Comparison of ENCODE assay signal across 9 cellular contexts in the genomic region with DNA sequence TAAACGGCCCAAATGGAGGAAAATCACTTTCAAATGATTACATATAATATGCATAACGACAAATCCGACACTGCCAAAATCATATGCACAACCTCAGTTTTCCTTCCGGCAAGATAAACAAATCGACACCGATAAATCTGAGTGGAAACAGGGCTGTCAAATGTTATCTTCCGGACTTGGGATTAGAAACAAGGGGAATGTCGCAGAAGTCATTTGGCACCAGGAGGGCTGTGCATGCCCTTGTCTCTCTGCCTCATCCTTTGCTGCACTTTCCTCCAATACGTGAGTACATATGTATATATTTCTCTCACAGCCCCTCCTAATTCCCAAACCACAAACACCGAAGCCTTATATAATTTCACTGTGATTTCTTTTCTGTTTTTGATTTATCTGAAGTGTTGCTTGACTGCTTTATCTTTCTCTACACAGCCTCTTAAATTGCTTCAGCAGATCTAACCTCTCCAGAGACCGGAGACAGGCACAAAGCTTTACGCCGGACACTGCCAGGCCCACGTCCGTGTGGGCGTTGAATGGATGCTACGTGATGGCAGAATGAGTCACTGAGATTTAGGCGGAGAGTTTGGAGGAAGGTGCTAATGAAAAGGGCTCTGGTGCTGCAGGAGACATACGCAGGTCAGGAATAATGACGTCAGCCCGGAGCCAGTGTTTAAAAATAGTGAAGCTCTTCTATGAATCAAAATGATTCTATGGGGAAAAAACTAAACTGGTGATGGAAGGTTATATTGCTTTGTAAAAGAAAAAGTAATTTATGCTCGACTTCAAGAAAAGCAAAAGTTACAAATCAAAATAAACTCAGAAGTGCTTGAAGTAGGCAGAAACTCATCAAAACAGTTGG. TPM values are rescaled to one million over a fixed set of nuclear protein-coding genes. Genes with fewer than 3 reads are reported as not detected.
A peak's percentile ranks its signal among the peaks of the same experiment; 100 is the strongest.
DNase-seq lines count a peak whose midpoint lies in the region; ATAC-seq and TF ChIP-seq lines count a peak whose summit lies in the region.
"Had no signal": no experiment of that assay in that cellular context is flagged by ENCODE, and none has a peak within 500 bp of the region (broad histone marks: within the 10 kb centered on the region; RNA-seq: fewer than 3 reads in every experiment).

No MANE protein-coding gene starts in this region.

- H3K4me1 Mint-ChIP-seq in CD4-positive, alpha-beta memory T cell, result no peaks in the 10 kb centered on the region

- no peak for TF ChIP-seq EP300 in gastroesophageal sphincter (IDR thresholded peaks at IDR 0.05)

- no peaks in the 10 kb centered on the region for H3K36me3 ChIP-seq in gastroesophageal sphincter
- no peaks in the 10 kb centered on the region for H3K36me3 ChIP-seq in gastrocnemius medialis
- H3K36me3 ChIP-seq in CD4-positive, alpha-beta memory T cell (ENCODE audit: insufficient read depth, low read length), result no peaks in the 10 kb centered on the region

- no peak overlapping the region for H3K4me3 Mint-ChIP-seq in CD4-positive, alpha-beta memory T cell

- H3K27me3 Mint-ChIP-seq in CD4-positive, alpha-beta memory T cell, result peaks cover 4 to 23% of the 10 kb centered on the region in 2 donors

- TF ChIP-seq POLR2A in gastroesophageal sphincter (IDR thresholded peaks at IDR 0.05) (no peak), gastrocnemius medialis (IDR thresholded peaks at IDR 0.05) (no peak)

- H3K27ac Mint-ChIP-seq in CD4-positive, alpha-beta memory T cell, result no peak overlapping the region

- intact Hi-C loops in gastrocnemius medialis (cut with DNase I; ENCODE audit: low total_unique reads), result no loop called here
- intact Hi-C loops in CD4-positive, alpha-beta memory T cell (cut with micrococcal nuclease), result no loop called here

- no peaks in the 10 kb centered on the region for H3K9me3 Mint-ChIP-seq in CD4-positive, alpha-beta memory T cell

- TF ChIP-seq CTCF in gastroesophageal sphincter (IDR thresholded peaks at IDR 0.05) (no peak), gastrocnemius medialis (IDR thresholded peaks at IDR 0.05 in 4 of 5, conservative IDR thresholded peaks at IDR 0.05 in 1 of 5) (no peak)

- H3K4me1 ChIP-seq in gastroesophageal sphincter (peaks cover 0 to 13% (median 4%) of the 10 kb centered on the region in 3 donors), gastrocnemius medialis (no peaks in the 10 kb centered on the region)
- no peaks in the 10 kb centered on the region for H3K4me1 ChIP-seq in CD4-positive, alpha-beta memory T cell (ENCODE audit: insufficient read depth, low read length)

- 24 to 29% methylated on average over 19 to 21 of the region's 22 CpGs for WGBS in gastroesophageal sphincter (ENCODE audit: low coverage in 1 of 2), 2 donors

- DNase-seq in HEK293T (ENCODE audit: extremely low spot score) (peak; percentile 39), SK-MEL-5 (ENCODE audit: low read depth, low spot score) (peak; percentile 82), gastrocnemius medialis (no peak), NCI-H510A (lab: John Stamatoyannopoulos, UW) (no peak)
- no peak for DNase-seq in CD4-positive, alpha-beta memory T cell
- DNase-seq: RPMI8226 had no signal

- H3K9me3 ChIP-seq in gastroesophageal sphincter (no peaks in the 10 kb centered on the region), gastrocnemius medialis (no peaks in the 10 kb centered on the region)
- no peaks in the 10 kb centered on the region for H3K9me3 ChIP-seq in CD4-positive, alpha-beta memory T cell (ENCODE audit: control insufficient read depth in 1 of 2, low read length in 2 of 2)

- H3K27me3 ChIP-seq in gastroesophageal sphincter (no peaks in the 10 kb centered on the region), gastrocnemius medialis (no peaks in the 10 kb centered on the region)
- H3K27me3 ChIP-seq in CD4-positive, alpha-beta memory T cell (ENCODE audit: insufficient read depth, low read length), result no peaks in the 10 kb centered on the region

- POLR2A ChIA-PET in HEK293T (lab: Yijun Ruan, JAX), result interaction anchor here (2.3 kb wide), 1 partner anchor 32 kb away, joined by 7 read pairs; a partner anchor contains a TSS
- POLR2A ChIA-PET in CD4-positive, alpha-beta memory T cell (lab: Charles Lee; ENCODE audit: partially characterized antibody), result no interaction called here

- H3K27ac ChIP-seq in gastroesophageal sphincter (peak overlapping the region in 3 of 4 donors; percentile 29 to 66 (median 33)), gastrocnemius medialis (peak overlapping the region in 3 of 4 donors; percentile 18 to 36 (median 32))
- H3K27ac ChIP-seq in CD4-positive, alpha-beta memory T cell (ENCODE audit: low read depth, low read length), result no peak overlapping the region

- in situ Hi-C loops in SK-MEL-5 (cut with HindIII; ENCODE audit: low pct_unique_long_range_greater_than_20kb, low sequenced_read_pairs) (no loop called here), gastrocnemius medialis (cut with MboI; ENCODE audit: low sequenced_read_pairs in 4 of 4) (loop anchor here in 1 of 4 donors (25.0 kb wide), 1 partner anchor 349 kb away; no protein-coding TSS in a partner anchor)

- CTCF ChIA-PET in HEK293T (lab: Yijun Ruan, JAX), result interaction anchor here (0.6 kb wide), 1 partner anchor 290 kb away, joined by 3 read pairs; no protein-coding TSS in a partner anchor
- CTCF ChIA-PET in CD4-positive, alpha-beta memory T cell (lab: Charles Lee; ENCODE audit: partially characterized antibody), result no interaction called here

- ATAC-seq in gastroesophageal sphincter, result peak; percentile 89
- ATAC-seq in gastrocnemius medialis, result peak; percentile 33 to 39
- ATAC-seq in GM21717 (IDR thresholded peaks at IDR 0.05; ENCODE audit: unreplicated experiment), result no peak
- no peak for ATAC-seq in HG02588 (IDR thresholded peaks at IDR 0.05; ENCODE audit: unreplicated experiment)

- no peaks in the 10 kb centered on the region for H3K36me3 Mint-ChIP-seq in CD4-positive, alpha-beta memory T cell

- H3K4me3 ChIP-seq in gastroesophageal sphincter (no peak overlapping the region), gastrocnemius medialis (peak overlapping the region in 1 of 4 donors; percentile 10)
- H3K4me3 ChIP-seq in CD4-positive, alpha-beta memory T cell (ENCODE audit: low read length in 2 of 2), result no peak overlapping the region

TF ChIP-seq in HEK293T, 16 proteins besides CTCF, POLR2A, EP300 and RAD21:
- TF ChIP-seq, protein P1, sequence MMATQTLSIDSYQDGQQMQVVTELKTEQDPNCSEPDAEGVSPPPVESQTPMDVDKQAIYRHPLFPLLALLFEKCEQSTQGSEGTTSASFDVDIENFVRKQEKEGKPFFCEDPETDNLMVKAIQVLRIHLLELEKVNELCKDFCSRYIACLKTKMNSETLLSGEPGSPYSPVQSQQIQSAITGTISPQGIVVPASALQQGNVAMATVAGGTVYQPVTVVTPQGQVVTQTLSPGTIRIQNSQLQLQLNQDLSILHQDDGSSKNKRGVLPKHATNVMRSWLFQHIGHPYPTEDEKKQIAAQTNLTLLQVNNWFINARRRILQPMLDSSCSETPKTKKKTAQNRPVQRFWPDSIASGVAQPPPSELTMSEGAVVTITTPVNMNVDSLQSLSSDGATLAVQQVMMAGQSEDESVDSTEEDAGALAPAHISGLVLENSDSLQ (IDR thresholded peaks at IDR 0.05), result peak; percentile 56
- TF ChIP-seq HDGF (IDR thresholded peaks at IDR 0.05; ENCODE audit: borderline replicate concordance) (no peak), ARNT (IDR thresholded peaks at IDR 0.05) (no peak), FOXM1 (IDR thresholded peaks at IDR 0.05; ENCODE audit: borderline replicate concordance) (no peak)

RNA-seq across cellular contexts. Expression of a gene that starts 21.0 kb away (rescaled TPM):
- total RNA-seq in SK-MEL-5 (2014; rRNA removed; shearing (Covaris generic)), result 105 and 108 TPM in 2 replicates
- 50.4 and 59.2 TPM in 2 replicates for polyA plus RNA-seq in SK-MEL-5 (2015; cell fraction: cytosol; rRNA removed)
- 38.9 and 41.1 TPM in 2 replicates for polyA plus RNA-seq in SK-MEL-5 (2015; cell fraction: nucleus; rRNA removed)
- 10 to 100 TPM; 35.1 to 60.8 (median 40.0) TPM for total RNA-seq in gastroesophageal sphincter
- total RNA-seq in gastrocnemius medialis, result 10 to 100 TPM; 31.6 to 41.3 (median 35.1) TPM
- total RNA-seq in CD4-positive, alpha-beta memory T cell, result 10 to 100 TPM; 47.0 to 53.5 TPM
- 10 to 100 TPM; 35.7 to 54.7 TPM for polyA plus RNA-seq in CD4-positive, alpha-beta memory T cell

RNA-seq across cellular contexts. Expression of a gene that starts 31.5 kb away (rescaled TPM):
- total RNA-seq in SK-MEL-5 (2014; rRNA removed; shearing (Covaris generic)), result 96.6 and 107 TPM in 2 replicates
- polyA plus RNA-seq in SK-MEL-5 (2015; cell fraction: cytosol; rRNA removed), result 40.4 and 52.9 TPM in 2 replicates
- polyA plus RNA-seq in SK-MEL-5 (2015; cell fraction: nucleus; rRNA removed), result 41.8 and 51.7 TPM in 2 replicates
- total RNA-seq in gastroesophageal sphincter (10 to 100 TPM; 23.1 to 40.6 (median 35.4) TPM), gastrocnemius medialis (10 to 100 TPM; 27.1 to 38.2 (median 33.7) TPM)
- total RNA-seq in CD4-positive, alpha-beta memory T cell, result 10 to 100 TPM; 77.2 to 84.5 TPM
- polyA plus RNA-seq in CD4-positive, alpha-beta memory T cell, result 100 to 1,000 TPM in 1 of 2 donors, 10 to 100 TPM in 1; 76.9 to 102 TPM

RNA-seq across cellular contexts. Expression of a gene that starts 44.4 kb away (rescaled TPM):
- total RNA-seq in SK-MEL-5 (2014; rRNA removed; shearing (Covaris generic)), result not detected in 2 replicates
- not detected in 2 replicates for polyA plus RNA-seq in SK-MEL-5 (2015; cell fraction: cytosol; rRNA removed)
- not detected in 2 replicates for polyA plus RNA-seq in SK-MEL-5 (2015; cell fraction: nucleus; rRNA removed)
- total RNA-seq in gastroesophageal sphincter, result under 1 TPM in 1 of 4 donors, not detected in 3; 0.15 TPM
- under 1 TPM in 1 of 4 donors, not detected in 3; 0.07 TPM for total RNA-seq in gastrocnemius medialis
- total RNA-seq in CD4-positive, alpha-beta memory T cell, result not detected
- not detected for polyA plus RNA-seq in CD4-positive, alpha-beta memory T cell

RNA-seq across cellular contexts. Expression of a gene that starts 56.5 kb away (rescaled TPM):
- 187 and 200 TPM in 2 replicates for total RNA-seq in SK-MEL-5 (2014; rRNA removed; shearing (Covaris generic))
- 575 and 577 TPM in 2 replicates for polyA plus RNA-seq in SK-MEL-5 (2015; cell fraction: cytosol; rRNA removed)
- polyA plus RNA-seq in SK-MEL-5 (2015; cell fraction: nucleus; rRNA removed), result 51.5 and 55.3 TPM in 2 replicates
- 100 to 1,000 TPM; 167 to 222 (median 176) TPM for total RNA-seq in gastroesophageal sphincter
- 10 to 100 TPM; 25.2 to 58.7 (median 51.9) TPM for total RNA-seq in gastrocnemius medialis
- 10 to 100 TPM; 34.8 to 37.3 TPM for total RNA-seq in CD4-positive, alpha-beta memory T cell
- polyA plus RNA-seq in CD4-positive, alpha-beta memory T cell, result 1 to 10 TPM in 1 of 2 donors, under 1 TPM in 1; 0.76 to 3.4 TPM

Comparison
In these comparisons a context has a peak if more than half of its experiments do, and no peak if none do; other contexts are left out.
1. DNase-seq: peak in HEK293T (single experiment) and SK-MEL-5 (single experiment); none in gastrocnemius medialis (0 of 2), CD4-positive, alpha-beta memory T cell (0 of 5) and NCI-H510A (single experiment).
2. ATAC-seq: peak in gastroesophageal sphincter (single experiment) and gastrocnemius medialis (2 of 2); none in GM21717 (single experiment) and HG02588 (single experiment).